8 cellular contexts compared by ENCODE assay signal in genomic region chr10:74738985-74739567, GRCh38.
DNase-seq lines count a peak whose midpoint lies in the region; ATAC-seq and TF ChIP-seq lines count a peak whose summit lies in the region.

No MANE protein-coding gene starts in this region.

- no peaks in the 10 kb centered on the region for H3K9me3 Mint-ChIP-seq in activated naive CD4-positive, alpha-beta T cell treated with anti-CD3 and anti-CD28 coated beads for 36 hours
- no peaks in the 10 kb centered on the region for H3K9me3 Mint-ChIP-seq in effector memory CD8-positive, alpha-beta T cell
- H3K9me3 Mint-ChIP-seq in progenitor cell of endocrine pancreas (ENCODE audit: low read depth), result no peaks in the 10 kb centered on the region

- no peak overlapping the region for H3K4me3 Mint-ChIP-seq in activated naive CD4-positive, alpha-beta T cell treated with anti-CD3 and anti-CD28 coated beads for 36 hours
- H3K4me3 Mint-ChIP-seq in effector memory CD8-positive, alpha-beta T cell, result peak overlapping the region; percentile 40 to 60
- no peak overlapping the region for H3K4me3 Mint-ChIP-seq in progenitor cell of endocrine pancreas (ENCODE audit: low read depth)

- no peaks in the 10 kb centered on the region for H3K9me3 ChIP-seq in vagina

- H3K27ac ChIP-seq in vagina, result no peak overlapping the region

- no peaks in the 10 kb centered on the region for H3K36me3 ChIP-seq in vagina

- no peak overlapping the region for H3K27ac Mint-ChIP-seq in activated naive CD4-positive, alpha-beta T cell treated with anti-CD3 and anti-CD28 coated beads for 36 hours
- H3K27ac Mint-ChIP-seq in effector memory CD8-positive, alpha-beta T cell, result peak overlapping the region; percentile 74 to 93
- H3K27ac Mint-ChIP-seq in progenitor cell of endocrine pancreas, result no peak overlapping the region

- CTCF ChIA-PET in activated naive CD4-positive, alpha-beta T cell treated with anti-CD3 and anti-CD28 coated beads for 36 hours (lab: Charles Lee), result interaction anchor here (0.6 to 2.1 kb wide), 6 partner anchors 11 to 498 kb away, joined by 3 to 7 read pairs (median 4); no protein-coding TSS in a partner anchor

- no peak for TF ChIP-seq POLR2A in vagina (IDR thresholded peaks at IDR 0.05)

- no peak overlapping the region for H3K4me3 ChIP-seq in vagina

- H3K27me3 ChIP-seq in vagina, result no peaks in the 10 kb centered on the region

- peak; percentile 69 for ATAC-seq in HG02763 (IDR thresholded peaks at IDR 0.05; ENCODE audit: unreplicated experiment)
- peak; percentile 90 for ATAC-seq in effector memory CD8-positive, alpha-beta T cell (replicated peaks)
- peak; percentile 41 for ATAC-seq in sciatic nerve

- peak; percentile 46 for DNase-seq in activated naive CD4-positive, alpha-beta T cell treated with anti-CD3 and anti-CD28 coated beads for 36 hours
- DNase-seq in activated naive CD4-positive, alpha-beta T cell treated with Interleukin-2 at 50 U/mL for 16 hours, result no peak
- DNase-seq in NOMO-1 treated with dmso at 0.1 percent for 144 hours (lab: John Stamatoyannopoulos, UW; ENCODE audit: unreplicated experiment), result peak; percentile 92
- DNase-seq in effector memory CD8-positive, alpha-beta T cell, result peak; percentile 12 to 17 (median 13)
- no peak for DNase-seq in sciatic nerve (ENCODE audit: low spot score)
- no peak for DNase-seq in progenitor cell of endocrine pancreas (ENCODE audit: low spot score, unreplicated experiment)
- DNase-seq in vagina (ENCODE audit: extremely low spot score in 2 of 2), result no peak

- H3K36me3 Mint-ChIP-seq in activated naive CD4-positive, alpha-beta T cell treated with anti-CD3 and anti-CD28 coated beads for 36 hours (ENCODE audit: low read depth), result no peaks in the 10 kb centered on the region
- no peaks in the 10 kb centered on the region for H3K36me3 Mint-ChIP-seq in effector memory CD8-positive, alpha-beta T cell (ENCODE audit: insufficient read depth)
- H3K36me3 Mint-ChIP-seq in progenitor cell of endocrine pancreas (ENCODE audit: insufficient read depth), result no peaks in the 10 kb centered on the region

- no peaks in the 10 kb centered on the region for H3K27me3 Mint-ChIP-seq in activated naive CD4-positive, alpha-beta T cell treated with anti-CD3 and anti-CD28 coated beads for 36 hours (ENCODE audit: low read depth)
- H3K27me3 Mint-ChIP-seq in effector memory CD8-positive, alpha-beta T cell, result no peaks in the 10 kb centered on the region
- H3K27me3 Mint-ChIP-seq in progenitor cell of endocrine pancreas, result no peaks in the 10 kb centered on the region

- TF ChIP-seq CTCF in progenitor cell of endocrine pancreas (IDR thresholded peaks at IDR 0.05; ENCODE audit: unreplicated experiment) (no peak), vagina (IDR thresholded peaks at IDR 0.05) (peak in 1 of 3 experiments; percentile 4)

- peaks cover 13% of the 10 kb centered on the region for H3K4me1 Mint-ChIP-seq in activated naive CD4-positive, alpha-beta T cell treated with anti-CD3 and anti-CD28 coated beads for 36 hours (ENCODE audit: low read depth)
- H3K4me1 Mint-ChIP-seq in effector memory CD8-positive, alpha-beta T cell (ENCODE audit: low read depth in 2 of 2), result peaks cover 18% of the 10 kb centered on the region in 2 donors
- no peaks in the 10 kb centered on the region for H3K4me1 Mint-ChIP-seq in progenitor cell of endocrine pancreas (ENCODE audit: low read depth)

- no peaks in the 10 kb centered on the region for H3K4me1 ChIP-seq in vagina

- intact Hi-C loops in activated naive CD4-positive, alpha-beta T cell treated with anti-CD3 and anti-CD28 coated beads for 36 hours (cut with micrococcal nuclease), result loop anchor here (1.0 to 2.0 kb wide), 6 partner anchors 87 to 498 kb away; partner anchors contain the start of gene KAT6B
- intact Hi-C loops in sciatic nerve (cut with DNase I), result no loop called here
- intact Hi-C loops in vagina (cut with DNase I), result no loop called here

Comparison
In these comparisons a context has a peak if more than half of its experiments do, and no peak if none do; other contexts are left out.
1. DNase-seq: peak in activated naive CD4-positive, alpha-beta T cell treated with anti-CD3 and anti-CD28 coated beads for 36 hours (single experiment), NOMO-1 treated with dmso at 0.1 percent for 144 hours (single experiment) and effector memory CD8-positive, alpha-beta T cell (3 of 3); none in activated naive CD4-positive, alpha-beta T cell treated with Interleukin-2 at 50 U/mL for 16 hours (single experiment), sciatic nerve (single experiment), progenitor cell of endocrine pancreas (single experiment) and vagina (0 of 2).
2. H3K27ac Mint-ChIP-seq: peak in effector memory CD8-positive, alpha-beta T cell (2 of 2); none in activated naive CD4-positive, alpha-beta T cell treated with anti-CD3 and anti-CD28 coated beads for 36 hours (single experiment) and progenitor cell of endocrine pancreas (single experiment).
3. H3K4me3 Mint-ChIP-seq: peak in effector memory CD8-positive, alpha-beta T cell (2 of 2); none in activated naive CD4-positive, alpha-beta T cell treated with anti-CD3 and anti-CD28 coated beads for 36 hours (single experiment) and progenitor cell of endocrine pancreas (single experiment).
4. Peak in every context shown above with its lines, with median percentiles within 50 percentile points of each other: ATAC-seq.